ENCODE assay signal across 10 cellular contexts in the genomic region with DNA sequence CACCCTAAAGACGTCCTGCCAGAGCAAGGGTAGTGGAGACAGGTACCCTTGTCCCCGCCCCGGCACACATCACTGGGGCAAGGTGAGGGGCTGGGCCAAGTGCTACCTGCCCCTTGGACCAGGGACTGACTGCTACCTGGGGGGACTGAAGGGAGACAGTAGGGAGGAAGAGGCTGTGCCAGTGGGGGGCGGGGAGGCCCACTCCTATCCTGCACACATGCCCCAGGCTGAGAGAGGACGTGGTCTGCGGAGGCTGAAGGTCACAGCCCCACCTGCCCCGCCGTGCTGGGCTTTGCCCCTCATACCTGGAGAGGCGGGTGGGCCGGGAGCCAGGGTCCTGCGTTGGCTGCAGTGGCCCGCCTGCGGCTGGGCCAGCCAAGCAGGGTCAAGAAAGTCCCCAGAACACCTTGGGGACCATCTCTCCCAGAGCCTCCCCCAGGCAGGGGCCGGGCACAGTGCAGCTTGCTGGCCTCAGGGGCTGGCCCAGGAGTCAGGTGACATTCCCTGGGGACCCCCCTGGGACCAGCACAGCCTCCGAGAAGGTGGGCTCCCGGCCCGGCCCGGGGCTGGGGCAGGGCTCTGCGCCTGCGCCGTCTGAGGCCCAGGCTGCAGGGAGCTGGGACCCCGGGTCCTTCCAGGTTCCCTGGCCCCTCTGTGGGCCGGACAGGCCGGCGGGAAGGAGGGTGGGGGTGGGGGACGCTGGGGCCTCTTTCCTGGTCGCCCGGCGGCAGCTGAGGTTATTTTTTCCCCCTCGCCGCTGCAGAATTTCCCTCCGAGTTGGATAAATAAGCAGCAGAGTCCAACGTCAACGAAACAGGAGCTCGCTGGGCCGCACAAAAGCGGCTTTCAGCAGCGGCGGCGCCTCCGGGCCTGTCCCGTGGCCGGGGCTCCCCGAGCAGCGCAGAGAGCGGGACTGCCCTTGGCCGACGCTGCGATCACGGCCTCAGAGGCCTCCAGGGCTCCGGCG. TPM values are rescaled to one million over a fixed set of nuclear protein-coding genes. Genes with fewer than 3 reads are reported as not detected.
DNase-seq lines count a peak whose midpoint lies in the region; ATAC-seq, FAIRE-seq and TF ChIP-seq lines count a peak whose summit lies in the region.
"Had no signal": no experiment of that assay in that cellular context is flagged by ENCODE, and none has a peak within 500 bp of the region (broad histone marks: within the 10 kb centered on the region; RNA-seq: fewer than 3 reads in every experiment).

No MANE protein-coding gene starts in this region.

- H3K9ac ChIP-seq in mesenchymal stem cell (ENCODE audit: low read length), result peak overlapping the region; percentile 77

- no peak overlapping the region for H2BK5ac ChIP-seq in mesenchymal stem cell (ENCODE audit: low read depth, low read length, poor library complexity, severe bottlenecking)

- H2BK15ac ChIP-seq in mesenchymal stem cell (ENCODE audit: low read depth, poor library complexity, severe bottlenecking), result peak overlapping the region; percentile 63

- no peaks in the 10 kb centered on the region for H3K9me3 ChIP-seq in mesenchymal stem cell (ENCODE audit: control insufficient read depth, low read length)
- H3K9me3 ChIP-seq in tibial nerve, result no peaks in the 10 kb centered on the region

- TF ChIP-seq EP300 in tibial nerve (IDR thresholded peaks at IDR 0.05), result no peak

- no peaks in the 10 kb centered on the region for H3K36me3 ChIP-seq in mesenchymal stem cell (ENCODE audit: control insufficient read depth in 1 of 2, insufficient read depth in 2 of 2, low read depth in 1 of 2, low read length in 2 of 2)
- H3K36me3 ChIP-seq in tibial nerve, result no peaks in the 10 kb centered on the region

- peak overlapping the region; percentile 79 for H3K4me2 ChIP-seq in mesenchymal stem cell (ENCODE audit: low read length, poor library complexity, severe bottlenecking)

- H2AK5ac ChIP-seq in mesenchymal stem cell (ENCODE audit: low read length, severe bottlenecking), result no peak overlapping the region

- peak overlapping the region; percentile 46 for H2AFZ ChIP-seq in mesenchymal stem cell (ENCODE audit: low read depth, low read length)

- no peak overlapping the region for H3K27ac ChIP-seq in mesenchymal stem cell (ENCODE audit: low read length, poor library complexity, severe bottlenecking)
- peak overlapping the region in 1 of 4 donors; percentile 72 for H3K27ac ChIP-seq in tibial nerve

- H2BK120ac ChIP-seq in mesenchymal stem cell (ENCODE audit: low read depth, low read length), result peak overlapping the region; percentile 87

- 24% methylated on average over 38 of the region's 52 CpGs for WGBS in mesenchymal stem cell
- WGBS in tibial nerve, 2 donors, result 17 to 21% methylated on average over 32 to 44 of the region's 52 CpGs

- H3K4me3 ChIP-seq in mesenchymal stem cell (ENCODE audit: insufficient read depth in 1 of 2, low read depth in 1 of 2, low read length in 2 of 2), result no peak overlapping the region
- H3K4me3 ChIP-seq in tibial nerve, result peak overlapping the region; percentile 0 to 48 (median 20)

- H2BK12ac ChIP-seq in mesenchymal stem cell (ENCODE audit: low read length in 2 of 2), result peak overlapping the region in 1 of 2 experiments; percentile 25

- TF ChIP-seq CTCF in tibial nerve (IDR thresholded peaks at IDR 0.05) (no peak), D721Med (IDR thresholded peaks at IDR 0.05; ENCODE audit: insufficient read depth, missing control alignments) (no peak)

- peak overlapping the region in 1 of 2 experiments; percentile 62 for H3K4ac ChIP-seq in mesenchymal stem cell (ENCODE audit: low read depth in 1 of 2, low read length in 2 of 2)

- no peak for TF ChIP-seq POLR2A in tibial nerve (IDR thresholded peaks at IDR 0.05)

- peaks cover 10% of the 10 kb centered on the region for H3K4me1 ChIP-seq in mesenchymal stem cell (ENCODE audit: control insufficient read depth, insufficient read depth, low read depth, low read length)
- peaks cover 0 to 18% (median 4%) of the 10 kb centered on the region in 4 donors for H3K4me1 ChIP-seq in tibial nerve

- H3K18ac ChIP-seq in mesenchymal stem cell (ENCODE audit: low read depth in 1 of 2, low read length in 2 of 2), result peak overlapping the region; percentile 35 to 86

- H4K91ac ChIP-seq in mesenchymal stem cell (ENCODE audit: low read length), result peak overlapping the region; percentile 54

- H4K8ac ChIP-seq in mesenchymal stem cell (ENCODE audit: low read length), result peak overlapping the region; percentile 90

- no peak overlapping the region for H3K23ac ChIP-seq in mesenchymal stem cell (ENCODE audit: low read length in 2 of 2)

- DNase-seq in dermis blood vessel endothelial cell (peak; percentile 30), mesenchymal stem cell (peak; percentile 44), tibial nerve (ENCODE audit: low spot score in 2 of 2) (no peak), D721Med (ENCODE audit: insufficient read length, low spot score) (no peak)
- DNase-seq: activated effector memory CD4-positive, alpha-beta T cell treated with Interleukin-2 at 50 U/mL for 16 hours had no signal

- H3K79me1 ChIP-seq in mesenchymal stem cell (replicated peaks; ENCODE audit: low read length, poor library complexity, severe bottlenecking), result no peaks in the 10 kb centered on the region

- peaks cover 0 to 16% of the 10 kb centered on the region in 2 experiments for H3K27me3 ChIP-seq in mesenchymal stem cell (ENCODE audit: control insufficient read depth in 1 of 2, insufficient read depth in 1 of 2, low read length in 2 of 2)
- H3K27me3 ChIP-seq in tibial nerve, result peaks cover 0 to 6% of the 10 kb centered on the region in 2 donors

- no peak for FAIRE-seq in D721Med (lab: Jason Lieb, UNC)
- FAIRE-seq: keratinocyte had no signal

- ATAC-seq in HG02642 (IDR thresholded peaks at IDR 0.05; ENCODE audit: poor library complexity, unreplicated experiment) (peak; percentile 60), GM18870 (IDR thresholded peaks at IDR 0.05; ENCODE audit: unreplicated experiment) (no peak), GM21423 (IDR thresholded peaks at IDR 0.05; ENCODE audit: unreplicated experiment) (no peak)
- ATAC-seq: Panc1 had no signal

- H3K14ac ChIP-seq in mesenchymal stem cell (ENCODE audit: low read length in 2 of 2), result no peak overlapping the region

RNA-seq across cellular contexts. Expression of gene FZD9, which starts 9.8 kb away (rescaled TPM):
- total RNA-seq in dermis blood vessel endothelial cell (4.4 and 6.5 TPM in 2 replicates), tibial nerve (1 to 10 TPM in 3 of 4 donors, under 1 TPM in 1; 0.87 to 3.0 (median 2.5) TPM)
- 0.87 TPM for polyA plus RNA-seq in mesenchymal stem cell (2013, experiment 1 of 2)
- 0.68 TPM for polyA plus RNA-seq in mesenchymal stem cell (2013, experiment 2 of 2)

Comparison
In these comparisons a context has a peak if more than half of its experiments do, and no peak if none do; other contexts are left out.
1. DNase-seq: peak in dermis blood vessel endothelial cell (single experiment) and mesenchymal stem cell (single experiment); none in tibial nerve (0 of 2) and D721Med (single experiment).
2. H3K4me3 ChIP-seq: peak in tibial nerve (4 of 4); none in mesenchymal stem cell (0 of 2).